Comparison of ENCODE assay signal across 35 cellular contexts in genomic region chr15:34719051-34719882, GRCh38. TPM values are rescaled to one million over a fixed set of nuclear protein-coding genes. Genes with fewer than 3 reads are reported as not detected.
DNase-seq lines count a peak whose midpoint lies in the region; ATAC-seq and TF ChIP-seq lines count a peak whose summit lies in the region.
"Had no signal": no experiment of that assay in that cellular context is flagged by ENCODE, and none has a peak within 500 bp of the region (broad histone marks: within the 10 kb centered on the region; RNA-seq: fewer than 3 reads in every experiment).

No MANE protein-coding gene starts in this region.

- no peaks in the 10 kb centered on the region for H3K4me1 Mint-ChIP-seq in activated CD4-positive, alpha-beta T cell treated with anti-CD3 and anti-CD28 coated beads, Interleukin-2, amount 10 ng/mL, durations not matched to agents 7 days and 5 days
- H3K4me1 Mint-ChIP-seq: activated B cell treated with CpG ODN at 0.5 μM for 24 hours had no signal

- H3K36me3 Mint-ChIP-seq in activated CD4-positive, alpha-beta T cell treated with anti-CD3 and anti-CD28 coated beads, Interleukin-2, amount 10 ng/mL, durations not matched to agents 7 days and 5 days (ENCODE audit: low read depth), result no peaks in the 10 kb centered on the region

- TF ChIP-seq RAD21 in liver (IDR thresholded peaks at IDR 0.05), result peak in 1 of 2 donors; percentile 5

- CTCF ChIA-PET in activated CD4-positive, alpha-beta T cell treated with anti-CD3 and anti-CD28 coated beads, Interleukin-2, amount 10 ng/mL, durations not matched to agents 7 days and 5 days (lab: Charles Lee), result no interaction called here

- H3K9me3 ChIP-seq in left ventricle myocardium inferior (replicated peaks) (no peaks in the 10 kb centered on the region), SK-N-MC (ENCODE audit: low read depth, low read length) (no peaks in the 10 kb centered on the region), liver (ENCODE audit: control insufficient read depth in 4 of 4, low read length in 3 of 4) (no peaks in the 10 kb centered on the region)
- H3K9me3 ChIP-seq: adrenal gland, BLaER1, esophagus muscularis mucosa, HAP-1, MG63, neutrophil, stomach, transverse colon had no signal

- no peak overlapping the region for H3K27ac Mint-ChIP-seq in activated CD4-positive, alpha-beta T cell treated with anti-CD3 and anti-CD28 coated beads, Interleukin-2, amount 10 ng/mL, durations not matched to agents 7 days and 5 days
- H3K27ac Mint-ChIP-seq: activated B cell treated with CpG ODN at 0.5 μM for 24 hours; activated naive CD4-positive, alpha-beta T cell treated with anti-CD3 and anti-CD28 coated beads for 36 hours had no signal

- no peaks in the 10 kb centered on the region for H3K9me3 Mint-ChIP-seq in activated CD4-positive, alpha-beta T cell treated with anti-CD3 and anti-CD28 coated beads, Interleukin-2, amount 10 ng/mL, durations not matched to agents 7 days and 5 days
- H3K9me3 Mint-ChIP-seq: activated B cell treated with CpG ODN at 0.5 μM for 24 hours; activated naive CD4-positive, alpha-beta T cell treated with anti-CD3 and anti-CD28 coated beads for 36 hours had no signal

- WGBS in liver, result 40% methylated on average over 1 of the region's 1 CpG

- peak overlapping the region; percentile 90 for H3K27ac ChIP-seq in left ventricle myocardium inferior (replicated peaks)
- H3K27ac ChIP-seq in SK-N-MC, result peak overlapping the region; percentile 47; the same call in 1 of the 2 replicates
- H3K27ac ChIP-seq in liver (ENCODE audit: low read depth in 1 of 2, low read length in 2 of 2), result no peak overlapping the region
- H3K27ac ChIP-seq: adrenal gland, BLaER1, foreskin keratinocyte, hepatocyte, neutrophil, transverse colon had no signal

- ATAC-seq in Right ventricle myocardium superior (ENCODE audit: poor library complexity), result no peak
- ATAC-seq in HG03135 (IDR thresholded peaks at IDR 0.05; ENCODE audit: unreplicated experiment), result no peak
- ATAC-seq: foreskin keratinocyte had no signal

- H3K36me3 ChIP-seq in left ventricle myocardium inferior (no peaks in the 10 kb centered on the region), SK-N-MC (ENCODE audit: insufficient read depth, low read length) (no peaks in the 10 kb centered on the region), liver (ENCODE audit: control insufficient read depth in 4 of 4, insufficient read depth in 3 of 4, low read depth in 1 of 4, low read length in 3 of 4) (no peaks in the 10 kb centered on the region)
- H3K36me3 ChIP-seq: adrenal gland, BLaER1, esophagus muscularis mucosa, HAP-1, MG63, neutrophil, stomach, transverse colon had no signal

- no peak overlapping the region for H3K4me3 ChIP-seq in left ventricle myocardium inferior
- peak overlapping the region; percentile 48 for H3K4me3 ChIP-seq in SK-N-MC
- no peak overlapping the region for H3K4me3 ChIP-seq in liver (ENCODE audit: low read depth in 1 of 3, low read length in 3 of 3)
- H3K4me3 ChIP-seq: adrenal gland, BLaER1, esophagus muscularis mucosa, HAP-1, hepatocyte, MG63, stomach, transverse colon had no signal

- POLR2A ChIA-PET in activated CD4-positive, alpha-beta T cell treated with anti-CD3 and anti-CD28 coated beads, Interleukin-2, amount 10 ng/mL, durations not matched to agents 7 days and 5 days (lab: Charles Lee), result no interaction called here

- H3K9ac ChIP-seq in SK-N-MC (ENCODE audit: insufficient read length) (no peak overlapping the region), liver (ENCODE audit: low read depth in 1 of 2, low read length in 2 of 2) (no peak overlapping the region)
- H3K9ac ChIP-seq: BLaER1 had no signal

- no peak for DNase-seq in left ventricle myocardium inferior
- DNase-seq in Right ventricle myocardium superior, result no peak
- DNase-seq in SK-N-MC (ENCODE audit: low read depth, low spot score), result no peak
- no peak for DNase-seq in stimulated activated CD4-positive, alpha-beta T cell treated with anti-CD3 and anti-CD28 coated beads, Interleukin-1b, Interleukin-23, amount 100 ng/mL, for 48 hours
- no peak for DNase-seq in GDM1 (lab: John Stamatoyannopoulos, UW)
- DNase-seq in activated CD4-positive, alpha-beta T cell treated with anti-CD3 and anti-CD28 coated beads, Interleukin-2, amount 10 ng/mL, durations not matched to agents 7 days and 5 days, result no peak
- DNase-seq: activated B cell treated with CpG ODN at 0.5 μM for 24 hours; activated CD4-positive, alpha-beta T cell treated with anti-CD3 and anti-CD28 coated beads, Interleukin-2, amount 50 U/mL, for 4 hours; activated naive CD4-positive, alpha-beta T cell treated with anti-CD3 and anti-CD28 coated beads for 36 hours; adrenal gland; DMS79; foreskin keratinocyte; KG1; mesenchymal stem cell; MG63; NCI-H1417 treated with DMSO at 0.1 percent for 48 hours; NCI-H2107; NCI-H446; NK-92 treated with Interleukin-12 subunit alpha and Interleukin-12 subunit beta, amount 100 ng/mL, for 24 hours; PC-3; SHP77; small intestine; stimulated activated CD4-positive, alpha-beta T cell treated with anti-CD3 and anti-CD28 coated beads, Interleukin-2, amount 100 ng/mL, for 24 hours; stomach; T1000; transverse colon had no signal

- no peaks in the 10 kb centered on the region for H3K27me3 ChIP-seq in left ventricle myocardium inferior (ENCODE audit: low read depth)
- no peaks in the 10 kb centered on the region for H3K27me3 ChIP-seq in liver (ENCODE audit: control insufficient read depth in 4 of 4, insufficient read depth in 4 of 4, low read length in 3 of 4)
- H3K27me3 ChIP-seq: adrenal gland, BLaER1, esophagus muscularis mucosa, MG63 had no signal

- intact Hi-C loops in left ventricle myocardium inferior (cut with micrococcal nuclease) (loop anchor here (10.0 kb wide), 1 partner anchor 66 kb away; no protein-coding TSS in a partner anchor), Right ventricle myocardium superior (cut with DNase I) (no loop called here)

- no peak for TF ChIP-seq CTCF in left ventricle myocardium inferior (IDR thresholded peaks at IDR 0.05; ENCODE audit: borderline replicate concordance)
- TF ChIP-seq CTCF in liver (IDR thresholded peaks at IDR 0.05; ENCODE audit: low read depth, low read length, missing input control), result no peak

- peaks cover 48% of the 10 kb centered on the region for H3K27me3 Mint-ChIP-seq in activated CD4-positive, alpha-beta T cell treated with anti-CD3 and anti-CD28 coated beads, Interleukin-2, amount 10 ng/mL, durations not matched to agents 7 days and 5 days

- H3K4me1 ChIP-seq in left ventricle myocardium inferior, result peaks cover 71% of the 10 kb centered on the region
- peaks cover 6 to 55% (median 47%) of the 10 kb centered on the region in 4 donors for H3K4me1 ChIP-seq in liver (ENCODE audit: control insufficient read depth in 4 of 4, insufficient read depth in 4 of 4, low read length in 3 of 4)
- H3K4me1 ChIP-seq: BLaER1 had no signal

- H3K4me3 Mint-ChIP-seq in activated CD4-positive, alpha-beta T cell treated with anti-CD3 and anti-CD28 coated beads, Interleukin-2, amount 10 ng/mL, durations not matched to agents 7 days and 5 days, result no peak overlapping the region
- H3K4me3 Mint-ChIP-seq: activated B cell treated with CpG ODN at 0.5 μM for 24 hours; activated naive CD4-positive, alpha-beta T cell treated with anti-CD3 and anti-CD28 coated beads for 36 hours had no signal

TF ChIP-seq in liver, 16 proteins besides CTCF, POLR2A, EP300 and RAD21 (continues in another document):
- TF ChIP-seq HNF4A (conservative IDR thresholded peaks at IDR 0.05), result peak; percentile 37 to 38
- no peak for TF ChIP-seq EGR1 (IDR thresholded peaks at IDR 0.05; ENCODE audit: low read depth in 2 of 2)
- no peak for TF ChIP-seq ATF3 (IDR thresholded peaks at IDR 0.05)
- no peak for TF ChIP-seq NR2F2 (IDR thresholded peaks at IDR 0.05)
- TF ChIP-seq TAF1 (conservative IDR thresholded peaks at IDR 0.05), result no peak
- TF ChIP-seq RXRA (IDR thresholded peaks at IDR 0.05), result peak; percentile 5 to 24
- TF ChIP-seq YY1 (IDR thresholded peaks at IDR 0.05), result no peak
- TF ChIP-seq FOXA1 (IDR thresholded peaks at IDR 0.05), result no peak
- no peak for TF ChIP-seq MAX (IDR thresholded peaks at IDR 0.05)
- peak in 1 of 2 donors; percentile 28 for TF ChIP-seq JUND (IDR thresholded peaks at IDR 0.05)
- TF ChIP-seq FOXA2 (IDR thresholded peaks at IDR 0.05), result no peak
- TF ChIP-seq HNF4G (IDR thresholded peaks at IDR 0.05), result no peak
- no peak for TF ChIP-seq ZBTB33 (IDR thresholded peaks at IDR 0.05)
- TF ChIP-seq SP1 (IDR thresholded peaks at IDR 0.05), result peak; percentile 16

RNA-seq across cellular contexts. Expression of gene GJD2, which starts 35.5 kb away (rescaled TPM):
- not detected for total RNA-seq in left ventricle myocardium inferior
- total RNA-seq in Right ventricle myocardium superior, result not detected
- total RNA-seq in liver, result not detected
- not detected for polyA plus RNA-seq in liver
- total RNA-seq in activated CD4-positive, alpha-beta T cell treated with anti-CD3 and anti-CD28 coated beads, Interleukin-2, amount 10 ng/mL, durations not matched to agents 7 days and 5 days, result not detected
- total RNA-seq: activated B cell treated with CpG ODN at 0.5 μM for 24 hours; activated naive CD4-positive, alpha-beta T cell treated with anti-CD3 and anti-CD28 coated beads for 36 hours; esophagus muscularis mucosa; foreskin keratinocyte; HT1080; PC-3; transverse colon had no signal
- polyA plus RNA-seq: AG04450, foreskin keratinocyte, hepatocyte, stomach had no signal

Comparison
In these comparisons a context has a peak if more than half of its experiments do, and no peak if none do; other contexts are left out.
1. H3K27ac ChIP-seq: peak in left ventricle myocardium inferior (single experiment) and SK-N-MC (single experiment); none in liver (0 of 2).